8 cellular contexts compared by ENCODE assay signal in the genomic region with DNA sequence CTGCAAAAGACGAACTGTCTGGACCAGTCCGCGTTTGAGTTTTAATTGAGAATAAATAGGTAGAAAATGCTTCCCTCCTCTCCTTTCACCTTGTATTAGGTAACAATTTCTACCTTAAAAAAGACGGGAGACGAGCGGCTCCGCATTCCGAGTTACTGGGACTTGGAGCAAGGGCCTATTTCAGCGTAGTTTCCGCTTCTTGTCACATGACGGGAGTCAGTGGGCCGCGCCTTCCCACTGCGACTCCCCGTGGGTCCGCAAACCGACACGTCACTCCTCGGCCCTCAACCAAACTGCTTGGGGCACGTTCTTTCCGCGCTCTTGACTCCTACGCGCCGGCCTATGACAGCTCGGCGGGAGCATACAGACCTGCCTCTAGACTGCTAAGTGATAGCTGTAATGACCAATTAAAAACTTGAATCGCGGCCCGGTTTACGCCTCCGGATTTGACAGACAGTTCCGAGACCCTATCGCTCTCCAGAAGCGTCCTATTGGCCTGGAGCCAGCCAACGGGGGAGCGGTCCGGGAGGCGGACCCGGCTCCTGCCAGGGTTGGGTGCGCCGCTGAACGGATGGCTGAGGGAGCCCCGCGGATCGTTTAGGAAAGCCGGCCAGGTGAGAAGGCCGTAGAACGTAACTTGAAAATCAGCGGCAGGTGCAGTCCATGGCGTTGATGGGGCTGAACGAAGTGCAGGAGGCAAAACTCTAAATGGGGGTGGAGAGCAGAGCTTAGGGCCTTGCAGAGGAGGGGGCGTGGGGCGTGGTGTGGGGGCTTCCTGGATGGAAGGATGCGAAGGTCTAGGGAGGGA. TPM values are rescaled to one million over a fixed set of nuclear protein-coding genes. Genes with fewer than 3 reads are reported as not detected.
DNase-seq lines count a peak whose midpoint lies in the region; ATAC-seq and TF ChIP-seq lines count a peak whose summit lies in the region.

A gene (plus strand): TSS at position 548 of the 808 bp plus-strand sequence. CDS start 3,064 bp downstream, outside the sequence.

- TF ChIP-seq CTCF in GM12865 (IDR thresholded peaks at IDR 0.05; ENCODE audit: insufficient read depth, low read depth, low read length, missing control alignments) (no peak), ovary (IDR thresholded peaks at IDR 0.05) (no peak), thyroid gland (IDR thresholded peaks at IDR 0.05) (no peak)

- ATAC-seq in HG02763 (IDR thresholded peaks at IDR 0.05; ENCODE audit: unreplicated experiment), result peak; percentile 96
- peak; percentile 98 for ATAC-seq in activated naive CD8-positive, alpha-beta T cell treated with anti-CD3 and anti-CD28 coated beads, Interleukin-2, amount 50 U/mL, for 24 hours
- peak; percentile 99 for ATAC-seq in Right ventricle myocardium inferior

- no peaks in the 10 kb centered on the region for H3K27me3 Mint-ChIP-seq in activated naive CD8-positive, alpha-beta T cell treated with anti-CD3 and anti-CD28 coated beads, Interleukin-2, amount 50 U/mL, for 24 hours

- peak within 1 kb of the TSS; percentile 100 for H3K27ac Mint-ChIP-seq in activated naive CD8-positive, alpha-beta T cell treated with anti-CD3 and anti-CD28 coated beads, Interleukin-2, amount 50 U/mL, for 24 hours

- DNase-seq in GM12865 (ENCODE audit: low read depth) (peak; percentile 100), NCI-H1417 treated with DMSO at 0.1 percent for 48 hours (lab: John Stamatoyannopoulos, UW) (peak; percentile 99), SW480 (ENCODE audit: low spot score) (peak; percentile 100), Right ventricle myocardium inferior (ENCODE audit: missing footprints) (peak; percentile 100), ovary (peak; percentile 99 to 100 (median 100)), thyroid gland (peak; percentile 99 to 100)
- DNase-seq in activated naive CD8-positive, alpha-beta T cell treated with anti-CD3 and anti-CD28 coated beads, Interleukin-2, amount 50 U/mL, for 24 hours, result peak; percentile 96

- H3K4me1 Mint-ChIP-seq in activated naive CD8-positive, alpha-beta T cell treated with anti-CD3 and anti-CD28 coated beads, Interleukin-2, amount 50 U/mL, for 24 hours, result peaks cover 48% of the 10 kb centered on the region

- H3K27ac ChIP-seq in ovary (peak within 1 kb of the TSS; percentile 79 to 99), thyroid gland (peak within 1 kb of the TSS; percentile 83 to 95 (median 92))

- H3K36me3 Mint-ChIP-seq in activated naive CD8-positive, alpha-beta T cell treated with anti-CD3 and anti-CD28 coated beads, Interleukin-2, amount 50 U/mL, for 24 hours (ENCODE audit: low read depth), result peaks cover 35% of the 10 kb centered on the region

- H3K27me3 ChIP-seq in ovary, result no peaks in the 10 kb centered on the region
- H3K27me3 ChIP-seq in thyroid gland, result no peaks in the 10 kb centered on the region

- H3K36me3 ChIP-seq in ovary (no peaks in the 10 kb centered on the region), thyroid gland (peaks cover 3 to 7% of the 10 kb centered on the region in 2 donors)

- no peaks in the 10 kb centered on the region for H3K9me3 Mint-ChIP-seq in activated naive CD8-positive, alpha-beta T cell treated with anti-CD3 and anti-CD28 coated beads, Interleukin-2, amount 50 U/mL, for 24 hours

- peak within 1 kb of the TSS; percentile 99 for H3K4me3 Mint-ChIP-seq in activated naive CD8-positive, alpha-beta T cell treated with anti-CD3 and anti-CD28 coated beads, Interleukin-2, amount 50 U/mL, for 24 hours

- H3K4me3 ChIP-seq in GM12865 (ENCODE audit: low read depth, low read length), result peak within 1 kb of the TSS; percentile 99
- peak within 1 kb of the TSS; percentile 85 for H3K4me3 ChIP-seq in ovary
- H3K4me3 ChIP-seq in thyroid gland (replicated peaks in 1 of 3), result peak within 1 kb of the TSS; percentile 38 to 95 (median 79)

- TF ChIP-seq POLR2A in ovary (IDR thresholded peaks at IDR 0.05) (peak; percentile 90), thyroid gland (IDR thresholded peaks at IDR 0.05) (peak in 1 of 2 donors; percentile 94)

- H3K9me3 ChIP-seq in ovary (no peaks in the 10 kb centered on the region), thyroid gland (no peaks in the 10 kb centered on the region)

- intact Hi-C loops in Right ventricle myocardium inferior (cut with DNase I), result loop anchor here (1.0 to 10.0 kb wide), 3 partner anchors 23 to 292 kb away; a partner anchor contains a TSS
- intact Hi-C loops in ovary (cut with DNase I), result no loop called here
- intact Hi-C loops in thyroid gland (cut with DNase I), result no loop called here

- H3K4me1 ChIP-seq in ovary (ENCODE audit: insufficient read depth) (peaks cover 6% of the 10 kb centered on the region), thyroid gland (peaks cover 11 to 18% of the 10 kb centered on the region in 2 donors)

- peak; percentile 55 for TF ChIP-seq EP300 in ovary (IDR thresholded peaks at IDR 0.05)

- WGBS in ovary, 3 donors, result 0% methylated on average over 55 of the region's 55 CpGs
- WGBS in thyroid gland, 2 donors, result 0% methylated on average over 36 to 53 of the region's 55 CpGs

RNA-seq across cellular contexts. Expression of the gene that starts here (rescaled TPM):
- total RNA-seq in Right ventricle myocardium inferior (61.2 TPM), ovary (100 to 1,000 TPM in 5 of 7 donors, 10 to 100 TPM in 2; 51.9 to 161 (median 135) TPM), thyroid gland (100 to 1,000 TPM; 112 to 187 (median 172) TPM)
- polyA plus RNA-seq in ovary, result 100 to 1,000 TPM in 1 of 2 donors, 10 to 100 TPM in 1; 69.8 to 239 TPM

Comparison
In these comparisons a context has a peak if more than half of its experiments do, and no peak if none do; other contexts are left out.
1. Peak in every context shown above with its lines: DNase-seq, ATAC-seq, H3K4me3 ChIP-seq and H3K27ac ChIP-seq.